In genomic region chr18:11810379-11810778, GRCh38 we compare ENCODE assay signal across 2 cellular contexts.
TF ChIP-seq lines count a peak whose summit lies in the region.

No MANE protein-coding gene starts in this region.

TF ChIP-seq in GM23338, 12 proteins besides CTCF, POLR2A, EP300 and RAD21:
- TF ChIP-seq ZNF462 (CRISPR knock-in tag; IDR thresholded peaks at IDR 0.05) (no peak), NANOG (IDR thresholded peaks at IDR 0.05; ENCODE audit: borderline replicate concordance) (no peak)
TF ChIP-seq in GM23338: peak in this region for 0.

TF ChIP-seq in H1, 55 proteins besides CTCF, POLR2A, EP300 and RAD21:
- TF ChIP-seq RNF2 (IDR thresholded peaks at IDR 0.05; ENCODE audit: borderline replicate concordance, low read depth, low read length, missing control alignments, poor library complexity, severe bottlenecking) (no peak), JUND (IDR thresholded peaks at IDR 0.05; ENCODE audit: low read length) (no peak), TEAD4 (IDR thresholded peaks at IDR 0.05; ENCODE audit: low read depth, low read length) (no peak), HDAC6 (IDR thresholded peaks at IDR 0.05; ENCODE audit: low read depth, low read length) (no peak), KDM5A (IDR thresholded peaks at IDR 0.05; ENCODE audit: low read length) (no peak), CHD1 (IDR thresholded peaks at IDR 0.05; ENCODE audit: low read depth, low read length) (no peak), SIRT6 (IDR thresholded peaks at IDR 0.05; ENCODE audit: low read length) (no peak)
